Comparison of ENCODE assay signal across 1 cellular context in the genomic region with DNA sequence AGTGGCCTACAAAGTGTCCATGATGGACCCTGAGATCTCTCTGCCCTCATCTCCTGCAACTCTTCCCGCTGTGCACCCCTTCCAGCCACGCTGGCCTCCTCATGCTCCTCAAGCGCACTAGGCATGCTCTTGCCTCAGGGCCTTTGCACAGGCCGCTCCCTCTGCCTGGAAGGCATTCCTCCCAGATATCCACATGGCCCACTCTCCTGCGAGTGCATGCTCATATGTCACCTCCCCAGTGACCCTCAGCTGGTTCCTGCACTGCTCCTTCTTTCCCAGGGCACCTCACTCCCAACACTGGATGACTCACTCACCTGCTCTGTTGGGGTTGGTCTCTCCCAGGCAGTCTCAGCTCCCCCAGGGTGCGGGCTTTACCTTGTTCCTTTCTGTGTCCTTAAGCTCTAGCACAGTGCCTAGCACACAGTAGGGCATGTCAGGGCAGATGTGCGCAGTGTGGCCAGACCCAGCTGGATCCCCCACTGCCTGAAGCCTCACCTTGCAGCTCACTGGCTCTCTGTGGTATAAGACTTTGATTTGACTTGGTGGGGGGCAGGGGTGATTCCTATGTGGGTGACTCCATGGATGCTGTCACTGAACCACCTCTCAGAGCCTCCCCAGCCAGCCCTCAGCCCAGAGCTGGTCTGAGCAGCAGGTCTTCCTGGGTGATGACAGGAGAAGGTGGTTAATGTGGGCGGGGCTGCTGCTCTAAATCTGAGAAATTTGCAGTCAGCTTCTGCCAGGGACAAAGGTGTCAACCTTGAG.
TF ChIP-seq lines count a peak whose summit lies in the region.

No MANE protein-coding gene starts in this region.

TF ChIP-seq in HEK293, 187 proteins besides CTCF, POLR2A, EP300 and RAD21 (continued from another document and continues in another):
- TF ChIP-seq, protein P1, sequence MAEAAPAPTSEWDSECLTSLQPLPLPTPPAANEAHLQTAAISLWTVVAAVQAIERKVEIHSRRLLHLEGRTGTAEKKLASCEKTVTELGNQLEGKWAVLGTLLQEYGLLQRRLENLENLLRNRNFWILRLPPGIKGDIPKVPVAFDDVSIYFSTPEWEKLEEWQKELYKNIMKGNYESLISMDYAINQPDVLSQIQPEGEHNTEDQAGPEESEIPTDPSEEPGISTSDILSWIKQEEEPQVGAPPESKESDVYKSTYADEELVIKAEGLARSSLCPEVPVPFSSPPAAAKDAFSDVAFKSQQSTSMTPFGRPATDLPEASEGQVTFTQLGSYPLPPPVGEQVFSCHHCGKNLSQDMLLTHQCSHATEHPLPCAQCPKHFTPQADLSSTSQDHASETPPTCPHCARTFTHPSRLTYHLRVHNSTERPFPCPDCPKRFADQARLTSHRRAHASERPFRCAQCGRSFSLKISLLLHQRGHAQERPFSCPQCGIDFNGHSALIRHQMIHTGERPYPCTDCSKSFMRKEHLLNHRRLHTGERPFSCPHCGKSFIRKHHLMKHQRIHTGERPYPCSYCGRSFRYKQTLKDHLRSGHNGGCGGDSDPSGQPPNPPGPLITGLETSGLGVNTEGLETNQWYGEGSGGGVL (tag by site-specific recombination; IDR thresholded peaks at IDR 0.05) = 0 out of 2 replicates have a peak, but pooled peaks have one; percentile 20
- TF ChIP-seq ZNF423 (tag by site-specific recombination; IDR thresholded peaks at IDR 0.05) = no peak
- TF ChIP-seq, protein P2, sequence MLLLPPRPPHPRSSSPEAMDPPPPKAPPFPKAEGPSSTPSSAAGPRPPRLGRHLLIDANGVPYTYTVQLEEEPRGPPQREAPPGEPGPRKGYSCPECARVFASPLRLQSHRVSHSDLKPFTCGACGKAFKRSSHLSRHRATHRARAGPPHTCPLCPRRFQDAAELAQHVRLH (tag by site-specific recombination; IDR thresholded peaks at IDR 0.05) = no peak
- no peak for TF ChIP-seq ZNF830 (tag by site-specific recombination; IDR thresholded peaks at IDR 0.05; ENCODE audit: low read depth)
- no peak for TF ChIP-seq SCRT1 (tag by site-specific recombination; IDR thresholded peaks at IDR 0.05; ENCODE audit: borderline replicate concordance)
- TF ChIP-seq PRDM1 (tag by site-specific recombination; IDR thresholded peaks at IDR 0.05) = no peak
- TF ChIP-seq ZNF341 (tag by site-specific recombination; IDR thresholded peaks at IDR 0.05; ENCODE audit: low read depth) = no peak
- TF ChIP-seq, protein P3, sequence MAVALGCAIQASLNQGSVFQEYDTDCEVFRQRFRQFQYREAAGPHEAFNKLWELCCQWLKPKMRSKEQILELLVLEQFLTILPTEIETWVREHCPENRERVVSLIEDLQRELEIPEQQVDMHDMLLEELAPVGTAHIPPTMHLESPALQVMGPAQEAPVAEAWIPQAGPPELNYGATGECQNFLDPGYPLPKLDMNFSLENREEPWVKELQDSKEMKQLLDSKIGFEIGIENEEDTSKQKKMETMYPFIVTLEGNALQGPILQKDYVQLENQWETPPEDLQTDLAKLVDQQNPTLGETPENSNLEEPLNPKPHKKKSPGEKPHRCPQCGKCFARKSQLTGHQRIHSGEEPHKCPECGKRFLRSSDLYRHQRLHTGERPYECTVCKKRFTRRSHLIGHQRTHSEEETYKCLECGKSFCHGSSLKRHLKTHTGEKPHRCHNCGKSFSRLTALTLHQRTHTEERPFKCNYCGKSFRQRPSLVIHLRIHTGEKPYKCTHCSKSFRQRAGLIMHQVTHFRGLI (tag by site-specific recombination; IDR thresholded peaks at IDR 0.05) = no peak
- no peak for TF ChIP-seq ZNF274 (IDR thresholded peaks at IDR 0.05; ENCODE audit: low read length)
- TF ChIP-seq ZNF274 (tag by site-specific recombination; IDR thresholded peaks at IDR 0.05; ENCODE audit: borderline replicate concordance) = no peak
- TF ChIP-seq, protein P4, sequence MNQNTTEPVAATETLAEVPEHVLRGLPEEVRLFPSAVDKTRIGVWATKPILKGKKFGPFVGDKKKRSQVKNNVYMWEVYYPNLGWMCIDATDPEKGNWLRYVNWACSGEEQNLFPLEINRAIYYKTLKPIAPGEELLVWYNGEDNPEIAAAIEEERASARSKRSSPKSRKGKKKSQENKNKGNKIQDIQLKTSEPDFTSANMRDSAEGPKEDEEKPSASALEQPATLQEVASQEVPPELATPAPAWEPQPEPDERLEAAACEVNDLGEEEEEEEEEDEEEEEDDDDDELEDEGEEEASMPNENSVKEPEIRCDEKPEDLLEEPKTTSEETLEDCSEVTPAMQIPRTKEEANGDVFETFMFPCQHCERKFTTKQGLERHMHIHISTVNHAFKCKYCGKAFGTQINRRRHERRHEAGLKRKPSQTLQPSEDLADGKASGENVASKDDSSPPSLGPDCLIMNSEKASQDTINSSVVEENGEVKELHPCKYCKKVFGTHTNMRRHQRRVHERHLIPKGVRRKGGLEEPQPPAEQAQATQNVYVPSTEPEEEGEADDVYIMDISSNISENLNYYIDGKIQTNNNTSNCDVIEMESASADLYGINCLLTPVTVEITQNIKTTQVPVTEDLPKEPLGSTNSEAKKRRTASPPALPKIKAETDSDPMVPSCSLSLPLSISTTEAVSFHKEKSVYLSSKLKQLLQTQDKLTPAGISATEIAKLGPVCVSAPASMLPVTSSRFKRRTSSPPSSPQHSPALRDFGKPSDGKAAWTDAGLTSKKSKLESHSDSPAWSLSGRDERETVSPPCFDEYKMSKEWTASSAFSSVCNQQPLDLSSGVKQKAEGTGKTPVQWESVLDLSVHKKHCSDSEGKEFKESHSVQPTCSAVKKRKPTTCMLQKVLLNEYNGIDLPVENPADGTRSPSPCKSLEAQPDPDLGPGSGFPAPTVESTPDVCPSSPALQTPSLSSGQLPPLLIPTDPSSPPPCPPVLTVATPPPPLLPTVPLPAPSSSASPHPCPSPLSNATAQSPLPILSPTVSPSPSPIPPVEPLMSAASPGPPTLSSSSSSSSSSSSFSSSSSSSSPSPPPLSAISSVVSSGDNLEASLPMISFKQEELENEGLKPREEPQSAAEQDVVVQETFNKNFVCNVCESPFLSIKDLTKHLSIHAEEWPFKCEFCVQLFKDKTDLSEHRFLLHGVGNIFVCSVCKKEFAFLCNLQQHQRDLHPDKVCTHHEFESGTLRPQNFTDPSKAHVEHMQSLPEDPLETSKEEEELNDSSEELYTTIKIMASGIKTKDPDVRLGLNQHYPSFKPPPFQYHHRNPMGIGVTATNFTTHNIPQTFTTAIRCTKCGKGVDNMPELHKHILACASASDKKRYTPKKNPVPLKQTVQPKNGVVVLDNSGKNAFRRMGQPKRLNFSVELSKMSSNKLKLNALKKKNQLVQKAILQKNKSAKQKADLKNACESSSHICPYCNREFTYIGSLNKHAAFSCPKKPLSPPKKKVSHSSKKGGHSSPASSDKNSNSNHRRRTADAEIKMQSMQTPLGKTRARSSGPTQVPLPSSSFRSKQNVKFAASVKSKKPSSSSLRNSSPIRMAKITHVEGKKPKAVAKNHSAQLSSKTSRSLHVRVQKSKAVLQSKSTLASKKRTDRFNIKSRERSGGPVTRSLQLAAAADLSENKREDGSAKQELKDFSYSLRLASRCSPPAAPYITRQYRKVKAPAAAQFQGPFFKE (tag by site-specific recombination; IDR thresholded peaks at IDR 0.05; ENCODE audit: borderline replicate concordance) = no peak
- TF ChIP-seq ZNF677 (tag by site-specific recombination; IDR thresholded peaks at IDR 0.05) = no peak
- no peak for TF ChIP-seq KLF10 (tag by site-specific recombination; IDR thresholded peaks at IDR 0.05)
- peak; percentile 46; the same call in 1 of the 2 replicates for TF ChIP-seq EGR2 (tag by site-specific recombination; IDR thresholded peaks at IDR 0.05; ENCODE audit: low read depth)
- no peak for TF ChIP-seq ZNF785 (tag by site-specific recombination; IDR thresholded peaks at IDR 0.05)
- no peak for TF ChIP-seq ZNF561 (tag by site-specific recombination; IDR thresholded peaks at IDR 0.05; ENCODE audit: borderline replicate concordance)
- TF ChIP-seq ZNF221 (tag by site-specific recombination; IDR thresholded peaks at IDR 0.05; ENCODE audit: borderline replicate concordance) = no peak
- TF ChIP-seq, protein P5, sequence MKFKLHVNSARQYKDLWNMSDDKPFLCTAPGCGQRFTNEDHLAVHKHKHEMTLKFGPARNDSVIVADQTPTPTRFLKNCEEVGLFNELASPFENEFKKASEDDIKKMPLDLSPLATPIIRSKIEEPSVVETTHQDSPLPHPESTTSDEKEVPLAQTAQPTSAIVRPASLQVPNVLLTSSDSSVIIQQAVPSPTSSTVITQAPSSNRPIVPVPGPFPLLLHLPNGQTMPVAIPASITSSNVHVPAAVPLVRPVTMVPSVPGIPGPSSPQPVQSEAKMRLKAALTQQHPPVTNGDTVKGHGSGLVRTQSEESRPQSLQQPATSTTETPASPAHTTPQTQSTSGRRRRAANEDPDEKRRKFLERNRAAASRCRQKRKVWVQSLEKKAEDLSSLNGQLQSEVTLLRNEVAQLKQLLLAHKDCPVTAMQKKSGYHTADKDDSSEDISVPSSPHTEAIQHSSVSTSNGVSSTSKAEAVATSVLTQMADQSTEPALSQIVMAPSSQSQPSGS (tag by site-specific recombination; IDR thresholded peaks at IDR 0.05; ENCODE audit: low read depth) = no peak
- no peak for TF ChIP-seq ZNF184 (tag by site-specific recombination; IDR thresholded peaks at IDR 0.05)
- TF ChIP-seq ZNF23 (tag by site-specific recombination; IDR thresholded peaks at IDR 0.05; ENCODE audit: borderline replicate concordance) = no peak
- TF ChIP-seq ZFP41 (tag by site-specific recombination; IDR thresholded peaks at IDR 0.05; ENCODE audit: borderline replicate concordance) = no peak
- TF ChIP-seq ZNF792 (tag by site-specific recombination; IDR thresholded peaks at IDR 0.05) = no peak
- TF ChIP-seq SCRT2 (tag by site-specific recombination; IDR thresholded peaks at IDR 0.05) = no peak
- TF ChIP-seq HOXC10 (CRISPR knock-in tag; IDR thresholded peaks at IDR 0.05) = no peak
- TF ChIP-seq ZNF776 (tag by site-specific recombination; IDR thresholded peaks at IDR 0.05; ENCODE audit: borderline replicate concordance) = no peak
- no peak for TF ChIP-seq ZNF843 (tag by site-specific recombination; IDR thresholded peaks at IDR 0.05)
- TF ChIP-seq BCL11B (tag by site-specific recombination; IDR thresholded peaks at IDR 0.05; ENCODE audit: low read depth) = no peak
- no peak for TF ChIP-seq GFI1B (tag by site-specific recombination; IDR thresholded peaks at IDR 0.05)
- TF ChIP-seq, protein P6, sequence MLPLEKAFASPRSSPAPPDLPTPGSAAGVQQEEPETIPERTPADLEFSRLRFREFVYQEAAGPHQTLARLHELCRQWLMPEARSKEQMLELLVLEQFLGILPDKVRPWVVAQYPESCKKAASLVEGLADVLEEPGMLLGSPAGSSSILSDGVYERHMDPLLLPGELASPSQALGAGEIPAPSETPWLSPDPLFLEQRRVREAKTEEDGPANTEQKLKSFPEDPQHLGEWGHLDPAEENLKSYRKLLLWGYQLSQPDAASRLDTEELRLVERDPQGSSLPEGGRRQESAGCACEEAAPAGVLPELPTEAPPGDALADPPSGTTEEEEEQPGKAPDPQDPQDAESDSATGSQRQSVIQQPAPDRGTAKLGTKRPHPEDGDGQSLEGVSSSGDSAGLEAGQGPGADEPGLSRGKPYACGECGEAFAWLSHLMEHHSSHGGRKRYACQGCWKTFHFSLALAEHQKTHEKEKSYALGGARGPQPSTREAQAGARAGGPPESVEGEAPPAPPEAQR (tag by site-specific recombination; IDR thresholded peaks at IDR 0.05) = no peak
- no peak for TF ChIP-seq OSR2 (tag by site-specific recombination; IDR thresholded peaks at IDR 0.05)
- no peak for TF ChIP-seq ZNF76 (tag by site-specific recombination; IDR thresholded peaks at IDR 0.05; ENCODE audit: borderline replicate concordance, low read depth)
- TF ChIP-seq ZNF202 (tag by site-specific recombination; IDR thresholded peaks at IDR 0.05; ENCODE audit: borderline replicate concordance) = no peak
- no peak for TF ChIP-seq ZNF777 (tag by site-specific recombination; IDR thresholded peaks at IDR 0.05; ENCODE audit: borderline replicate concordance)
- no peak for TF ChIP-seq ZNF169 (tag by site-specific recombination; IDR thresholded peaks at IDR 0.05)
- no peak for TF ChIP-seq ZNF585B (tag by site-specific recombination; IDR thresholded peaks at IDR 0.05)
- TF ChIP-seq ZNF214 (tag by site-specific recombination; IDR thresholded peaks at IDR 0.05; ENCODE audit: borderline replicate concordance) = no peak
- TF ChIP-seq GLIS1 (tag by site-specific recombination; IDR thresholded peaks at IDR 0.05) = peak; percentile 100
- no peak for TF ChIP-seq ZNF521 (tag by site-specific recombination; IDR thresholded peaks at IDR 0.05)
- TF ChIP-seq, protein P7, sequence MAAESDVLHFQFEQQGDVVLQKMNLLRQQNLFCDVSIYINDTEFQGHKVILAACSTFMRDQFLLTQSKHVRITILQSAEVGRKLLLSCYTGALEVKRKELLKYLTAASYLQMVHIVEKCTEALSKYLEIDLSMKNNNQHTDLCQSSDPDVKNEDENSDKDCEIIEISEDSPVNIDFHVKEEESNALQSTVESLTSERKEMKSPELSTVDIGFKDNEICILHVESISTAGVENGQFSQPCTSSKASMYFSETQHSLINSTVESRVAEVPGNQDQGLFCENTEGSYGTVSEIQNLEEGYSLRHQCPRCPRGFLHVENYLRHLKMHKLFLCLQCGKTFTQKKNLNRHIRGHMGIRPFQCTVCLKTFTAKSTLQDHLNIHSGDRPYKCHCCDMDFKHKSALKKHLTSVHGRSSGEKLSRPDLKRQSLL (tag by site-specific recombination; IDR thresholded peaks at IDR 0.05) = no peak
- no peak for TF ChIP-seq ZNF391 (tag by site-specific recombination; IDR thresholded peaks at IDR 0.05; ENCODE audit: borderline replicate concordance, low read depth)
- TF ChIP-seq, protein P8, sequence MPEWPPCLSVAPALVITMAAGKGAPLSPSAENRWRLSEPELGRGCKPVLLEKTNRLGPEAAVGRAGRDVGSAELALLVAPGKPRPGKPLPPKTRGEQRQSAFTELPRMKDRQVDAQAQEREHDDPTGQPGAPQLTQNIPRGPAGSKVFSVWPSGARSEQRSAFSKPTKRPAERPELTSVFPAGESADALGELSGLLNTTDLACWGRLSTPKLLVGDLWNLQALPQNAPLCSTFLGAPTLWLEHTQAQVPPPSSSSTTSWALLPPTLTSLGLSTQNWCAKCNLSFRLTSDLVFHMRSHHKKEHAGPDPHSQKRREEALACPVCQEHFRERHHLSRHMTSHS (tag by site-specific recombination; IDR thresholded peaks at IDR 0.05) = no peak
- TF ChIP-seq ZNF112 (tag by site-specific recombination; IDR thresholded peaks at IDR 0.05) = no peak
- no peak for TF ChIP-seq ZBTB7A (tag by site-specific recombination; IDR thresholded peaks at IDR 0.05; ENCODE audit: low read depth)
